ENCODE assay signal across 25 cellular contexts in the genomic region with DNA sequence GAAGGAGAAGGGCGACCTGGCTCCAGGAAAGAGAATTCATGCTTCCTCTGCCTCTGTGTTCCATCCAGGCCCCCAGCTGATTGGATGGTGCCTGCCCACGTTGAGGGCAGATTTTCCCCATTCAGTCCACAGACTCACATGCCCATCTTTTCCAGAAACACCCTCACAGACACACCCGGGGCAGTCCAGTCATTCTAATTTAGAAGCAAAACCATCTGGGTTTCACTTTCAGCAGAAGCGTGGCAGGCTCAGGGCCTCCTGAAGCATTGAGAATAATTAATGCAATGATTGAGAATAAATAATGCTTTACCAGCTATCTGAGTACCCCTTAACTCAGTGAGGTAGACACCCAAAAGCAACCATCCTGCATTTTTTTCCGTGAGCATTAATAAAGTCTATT.
"Had no signal": no experiment of that assay in that cellular context is flagged by ENCODE, and none has a peak within 500 bp of the region (broad histone marks: within the 10 kb centered on the region; RNA-seq: fewer than 3 reads in every experiment).

No MANE protein-coding gene starts in this region.

- ATAC-seq: natural killer cell; right cardiac atrium; sciatic nerve; stimulated activated effector memory CD8-positive, alpha-beta T cell treated with anti-CD3 and anti-CD28 coated beads, Interleukin-12 subunit alpha, Interleukin-12 subunit beta, amount 100 ng/mL, for 72 hours had no signal

- H3K4me2 ChIP-seq: neural progenitor cell had no signal

- H3K9ac ChIP-seq: neural progenitor cell had no signal

- H3K36me3 ChIP-seq: left ventricle myocardium inferior, neural progenitor cell, pancreas, prostate gland, tibial nerve, vagina had no signal

- DNase-seq: hippocampal formation; kidney; left ventricle myocardium inferior; mesendoderm; naive B cell; natural killer cell; nephron progenitor cell; pancreas; posterior cingulate gyrus; retina; right cardiac atrium; stimulated activated CD4-positive, alpha-beta T cell treated with anti-CD3 and anti-CD28 coated beads, Interleukin-12 subunit alpha, Interleukin-12 subunit beta, amount 100 ng/mL, for 4 hours; stimulated activated CD4-positive, alpha-beta T cell treated with anti-CD3 and anti-CD28 coated beads, Interleukin-15, amount 100 ng/mL, for 24 hours; stimulated activated CD4-positive, alpha-beta T cell treated with anti-CD3 and anti-CD28 coated beads, Interleukin-2, amount 100 ng/mL, for 24 hours; stimulated activated CD4-positive, alpha-beta T cell treated with anti-CD3 and anti-CD28 coated beads, Interleukin-4, amount 100 ng/mL, for 1 hour; stimulated activated naive CD4-positive, alpha-beta T cell; substantia nigra had no signal

- H3K27me3 ChIP-seq: neural progenitor cell, pancreas, tibial nerve, vagina had no signal

- H2AFZ ChIP-seq: neural progenitor cell had no signal

- H3K4me1 ChIP-seq: left ventricle myocardium inferior, neural progenitor cell, pancreas, prostate gland, tibial nerve, vagina had no signal

- H3K4me3 ChIP-seq: left ventricle myocardium inferior, lung, neural progenitor cell, pancreas, prostate gland, skin epidermis, tibial nerve, vagina had no signal

- H3K9me3 ChIP-seq: left ventricle myocardium inferior, pancreas, prostate gland, tibial nerve, vagina had no signal

- H3K27ac ChIP-seq: left ventricle myocardium inferior, neural progenitor cell, pancreas, prostate gland, skin epidermis, tibial nerve, vagina had no signal
